In the genomic region with DNA sequence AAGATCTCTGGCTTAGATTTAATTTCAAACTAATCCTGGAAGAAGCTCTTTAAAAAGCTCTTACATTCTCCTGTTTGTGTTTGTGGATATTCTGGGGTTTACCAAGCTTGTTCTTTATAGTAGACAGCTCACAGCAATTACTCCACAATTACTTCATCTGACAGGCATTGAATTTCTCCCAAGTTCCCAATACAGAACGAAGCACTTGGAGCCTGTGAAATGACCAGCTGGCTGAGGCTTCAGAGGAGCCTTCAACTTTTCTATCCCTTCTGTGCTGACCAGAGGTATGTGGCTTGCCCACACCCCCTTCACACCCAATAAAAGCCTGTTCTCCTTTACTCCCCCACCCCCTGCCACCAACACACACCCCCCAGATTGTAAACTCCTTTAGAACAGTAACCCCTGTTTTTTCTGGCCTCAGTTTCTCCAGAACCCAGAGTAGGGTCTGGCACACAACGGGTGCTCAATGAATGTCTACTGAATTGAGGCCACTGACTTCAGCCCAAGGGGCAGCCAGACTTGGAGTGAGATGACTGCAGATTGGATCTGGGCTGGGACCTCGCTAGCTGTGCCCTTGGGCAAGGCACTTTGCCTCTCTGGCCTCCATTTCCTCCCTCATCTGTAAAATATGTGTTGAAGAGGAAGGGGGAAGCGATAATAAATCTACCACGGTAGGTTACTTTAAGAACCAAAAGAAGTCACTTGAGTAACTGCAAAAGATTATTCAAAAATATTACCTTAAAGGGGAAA, we compare ENCODE assay signal across 16 cellular contexts. TPM values are rescaled to one million over a fixed set of nuclear protein-coding genes. Genes with fewer than 3 reads are reported as not detected.
DNase-seq lines count a peak whose midpoint lies in the region; ATAC-seq, FAIRE-seq and TF ChIP-seq lines count a peak whose summit lies in the region.
"Had no signal": no experiment of that assay in that cellular context is flagged by ENCODE, and none has a peak within 500 bp of the region (broad histone marks: within the 10 kb centered on the region; RNA-seq: fewer than 3 reads in every experiment).

No MANE protein-coding gene starts in this region.

- TF ChIP-seq CTCF in vagina (IDR thresholded peaks at IDR 0.05): no peak
- TF ChIP-seq CTCF in right lobe of liver (IDR thresholded peaks at IDR 0.05): no peak

- TF ChIP-seq POLR2A in vagina (IDR thresholded peaks at IDR 0.05): no peak
- no peak for TF ChIP-seq POLR2A in right lobe of liver (IDR thresholded peaks at IDR 0.05)

- peaks cover 44% of the 10 kb centered on the region for H3K4me1 Mint-ChIP-seq in activated T-cell treated with anti-CD3 and anti-CD28 coated beads, Interleukin-2, amount 50 U/mL, for 24 hours (ENCODE audit: low read depth)

- no peak overlapping the region for H3K4me3 Mint-ChIP-seq in activated T-cell treated with anti-CD3 and anti-CD28 coated beads, Interleukin-2, amount 50 U/mL, for 24 hours

- H3K9me3 ChIP-seq in iPS-18a (ENCODE audit: control insufficient read depth, low read depth, low read length) (no peaks in the 10 kb centered on the region), vagina (no peaks in the 10 kb centered on the region), right lobe of liver (no peaks in the 10 kb centered on the region)
- H3K9me3 ChIP-seq: neutrophil had no signal

- H3K36me3 Mint-ChIP-seq in activated T-cell treated with anti-CD3 and anti-CD28 coated beads, Interleukin-2, amount 50 U/mL, for 24 hours (ENCODE audit: low read depth): no peaks in the 10 kb centered on the region

- H3K27ac ChIP-seq in iPS-18a (ENCODE audit: low read length): no peak overlapping the region
- H3K27ac ChIP-seq in vagina: peak overlapping the region; percentile 1
- no peak overlapping the region for H3K27ac ChIP-seq in right lobe of liver
- H3K27ac ChIP-seq: neutrophil had no signal

- H3K9ac ChIP-seq in iPS-18a (ENCODE audit: low read length): no peak overlapping the region

- H3K4me3 ChIP-seq in iPS-18a (ENCODE audit: low read length): peak overlapping the region; percentile 63
- H3K4me3 ChIP-seq in vagina: no peak overlapping the region
- no peak overlapping the region for H3K4me3 ChIP-seq in right lobe of liver

- DNase-seq in activated T-cell treated with anti-CD3 and anti-CD28 coated beads, Interleukin-2, amount 50 U/mL, for 24 hours: peak; percentile 24
- DNase-seq in activated T-cell treated with anti-CD3 and anti-CD28 coated beads, Interleukin-2, amount 50 U/mL, for 48 hours: no peak
- DNase-seq in amniotic epithelial cell (ENCODE audit: low read depth): peak; percentile 59
- DNase-seq in vagina (ENCODE audit: extremely low spot score in 2 of 2): no peak
- no peak for DNase-seq in RCC 7860 (ENCODE audit: low spot score)
- no peak for DNase-seq in inferior parietal cortex (ENCODE audit: extremely low spot score)
- no peak for DNase-seq in right lobe of liver
- DNase-seq: activated T-cell treated with anti-CD3 and anti-CD28 coated beads, Interleukin-2, amount 50 U/mL, for 4 hours; NCI-H1092; stimulated activated CD4-positive, alpha-beta T cell treated with anti-CD3 and anti-CD28 coated beads, Interleukin-4, amount 100 ng/mL, for 4 hours had no signal

- 72% methylated on average over 4 of the region's 5 CpGs for WGBS in right lobe of liver (ENCODE audit: insufficient coverage, low coverage, low lambda C conversion rate, missing lambda C conversion rate)

- H3K27ac Mint-ChIP-seq in activated T-cell treated with anti-CD3 and anti-CD28 coated beads, Interleukin-2, amount 50 U/mL, for 24 hours: no peak overlapping the region

- FAIRE-seq in RCC 7860 (lab: Jason Lieb, UNC): no peak
- FAIRE-seq: A204.1, colon, GM19239 had no signal

- no peaks in the 10 kb centered on the region for H3K9me3 Mint-ChIP-seq in activated T-cell treated with anti-CD3 and anti-CD28 coated beads, Interleukin-2, amount 50 U/mL, for 24 hours
- H3K9me3 Mint-ChIP-seq: activated T-cell treated with anti-CD3 and anti-CD28 coated beads, Interleukin-2, amount 50 U/mL, for 4 hours had no signal

- H3K27me3 ChIP-seq in iPS-18a (ENCODE audit: control insufficient read depth, insufficient read depth, low read length): peaks cover 51% of the 10 kb centered on the region
- no peaks in the 10 kb centered on the region for H3K27me3 ChIP-seq in vagina
- H3K27me3 ChIP-seq in right lobe of liver: no peaks in the 10 kb centered on the region

- H3K4me1 ChIP-seq in iPS-18a (ENCODE audit: control insufficient read depth, low read depth, low read length): peaks cover 16% of the 10 kb centered on the region
- peaks cover 44% of the 10 kb centered on the region for H3K4me1 ChIP-seq in vagina
- peaks cover 0 to 21% (median under 1%) of the 10 kb centered on the region in 4 donors for H3K4me1 ChIP-seq in right lobe of liver

- H3K36me3 ChIP-seq in iPS-18a (ENCODE audit: control insufficient read depth, low read depth, low read length) (no peaks in the 10 kb centered on the region), vagina (no peaks in the 10 kb centered on the region), right lobe of liver (no peaks in the 10 kb centered on the region)
- H3K36me3 ChIP-seq: neutrophil had no signal

- intact Hi-C loops in vagina (cut with DNase I) (no loop called here), right lobe of liver (cut with DNase I) (no loop called here)

- ATAC-seq in right lobe of liver: no peak
- ATAC-seq: activated T-cell treated with anti-CD3 and anti-CD28 coated beads, Interleukin-2, amount 50 U/mL, for 4 hours had no signal

- peaks cover 74% of the 10 kb centered on the region for H3K27me3 Mint-ChIP-seq in activated T-cell treated with anti-CD3 and anti-CD28 coated beads, Interleukin-2, amount 50 U/mL, for 24 hours

RNA-seq across cellular contexts. Expression of gene GRHL3, which starts 0.7 kb away (rescaled TPM):
- total RNA-seq in vagina (58.7 TPM), right lobe of liver (under 1 TPM in 5 of 6 experiments, not detected in 1; 0.20 to 1.00 (median 0.26) TPM)
- total RNA-seq: activated T-cell treated with anti-CD3 and anti-CD28 coated beads, Interleukin-2, amount 50 U/mL, for 4 hours; subcutaneous adipose tissue had no signal

Comparison
In these comparisons a context has a peak if more than half of its experiments do, and no peak if none do; other contexts are left out.
1. DNase-seq: peak in activated T-cell treated with anti-CD3 and anti-CD28 coated beads, Interleukin-2, amount 50 U/mL, for 24 hours (single experiment) and amniotic epithelial cell (single experiment); none in activated T-cell treated with anti-CD3 and anti-CD28 coated beads, Interleukin-2, amount 50 U/mL, for 48 hours (0 of 2), vagina (0 of 2), RCC 7860 (single experiment), inferior parietal cortex (single experiment) and right lobe of liver (0 of 3).
2. RNA of gene GRHL3, which starts 0.7 kb away (total RNA-seq): 58.7 TPM in vagina (single experiment); 0.20 to 1.00 TPM in right lobe of liver; every median in the first group is over 10 times any median in the second.